In genomic region chr2:65991332-65991731, GRCh38 we compare ENCODE assay signal across 18 cellular contexts.
DNase-seq lines count a peak whose midpoint lies in the region; ATAC-seq and TF ChIP-seq lines count a peak whose summit lies in the region.
"Had no signal": no experiment of that assay in that cellular context is flagged by ENCODE, and none has a peak within 500 bp of the region (broad histone marks: within the 10 kb centered on the region; RNA-seq: fewer than 3 reads in every experiment).

No MANE protein-coding gene starts in this region.

- H2AFZ ChIP-seq in OCI-LY7 (ENCODE audit: low read length): no peak overlapping the region

- H3K79me2 ChIP-seq in OCI-LY7 (ENCODE audit: insufficient read depth, low read depth, low read length): no peaks in the 10 kb centered on the region

- no TSS peak for BruUV-seq in OCI-LY7 (replicated peaks; lab: Mats Ljungman, UMichigan)

- no peaks in the 10 kb centered on the region for H3K4me1 ChIP-seq in OCI-LY7 (ENCODE audit: insufficient read depth, low read length, poor library complexity, severe bottlenecking)
- no peaks in the 10 kb centered on the region for H3K4me1 ChIP-seq in tibial artery
- H3K4me1 ChIP-seq: SJCRH30 had no signal

- intact Hi-C loops in left colon (cut with DNase I, micrococcal nuclease): no loop called here
- intact Hi-C loops in OCI-LY7 (cut with micrococcal nuclease; ENCODE audit: unreplicated experiment): no loop called here
- intact Hi-C loops in tibial artery (cut with DNase I; ENCODE audit: low total_unique reads): no loop called here

- CTCF ChIA-PET in OCI-LY7 (lab: Charles Lee; ENCODE audit: unreplicated experiment): no interaction called here

- no peaks in the 10 kb centered on the region for H4K20me1 ChIP-seq in OCI-LY7 (ENCODE audit: insufficient read depth, low read length)

- TF ChIP-seq CTCF in OCI-LY7 (conservative IDR thresholded peaks at IDR 0.05; ENCODE audit: low read length): no peak
- no peak for TF ChIP-seq CTCF in tibial artery (IDR thresholded peaks at IDR 0.05)

- no peaks in the 10 kb centered on the region for H3K36me3 ChIP-seq in OCI-LY7 (ENCODE audit: insufficient read depth, low read length)
- H3K36me3 ChIP-seq in tibial artery: no peaks in the 10 kb centered on the region
- H3K36me3 ChIP-seq: SJCRH30 had no signal

- H3K4me3 ChIP-seq in OCI-LY7 (ENCODE audit: low read depth, low read length, poor library complexity, severe bottlenecking) (no peak overlapping the region), tibial artery (no peak overlapping the region)
- H3K4me3 ChIP-seq: SJCRH30 had no signal

- ATAC-seq in left colon: peak; percentile 60
- ATAC-seq: activated CD8-positive, alpha-beta memory T cell treated with anti-CD3 and anti-CD28 coated beads, Interleukin-2, amount 10 ng/mL, durations not matched to agents 7 days and 5 days; left lobe of liver had no signal

- H3K4me2 ChIP-seq in OCI-LY7 (ENCODE audit: low read length): no peak overlapping the region

- H3K27ac ChIP-seq in OCI-LY7 (ENCODE audit: low read depth, low read length, poor library complexity, severe bottlenecking) (no peak overlapping the region), tibial artery (no peak overlapping the region)
- H3K27ac ChIP-seq: C4-2B, SJCRH30 had no signal

- POLR2A ChIA-PET in OCI-LY7 (lab: Charles Lee): no interaction called here

- DNase-seq in NCI-H146 (lab: John Stamatoyannopoulos, UW) (peak; percentile 11), NCI-H146 treated with DMSO at 0.1 percent for 48 hours (lab: John Stamatoyannopoulos, UW; ENCODE audit: unreplicated experiment) (no peak), NCI-H524 (lab: John Stamatoyannopoulos, UW) (peak; percentile 66 to 86), left colon (peak; percentile 4 to 31), iPS-NIHi7 (ENCODE audit: extremely low spot score) (no peak), OCI-LY7 (ENCODE audit: low spot score) (no peak), tibial artery (no peak), C1 segment of cervical spinal cord (lab: John Stamatoyannopoulos, UW) (no peak)
- DNase-seq: 8988T; activated CD4-positive, alpha-beta T cell treated with anti-CD3 and anti-CD28 coated beads for 1 hour; activated CD8-positive, alpha-beta memory T cell treated with anti-CD3 and anti-CD28 coated beads, Interleukin-2, amount 10 ng/mL, durations not matched to agents 7 days and 5 days; activated gamma-delta T cell; aorta; NCI-H2171; occipital lobe; SJCRH30 had no signal

- H3K9me3 ChIP-seq in OCI-LY7 (ENCODE audit: low read length) (no peaks in the 10 kb centered on the region), tibial artery (no peaks in the 10 kb centered on the region)
- H3K9me3 ChIP-seq: SJCRH30 had no signal

- H3K27me3 ChIP-seq in tibial artery: no peaks in the 10 kb centered on the region
- H3K27me3 ChIP-seq: SJCRH30 had no signal

- no peaks in the 10 kb centered on the region for H3K9me2 ChIP-seq in OCI-LY7 (ENCODE audit: insufficient read depth, low read length)

Comparison
In these comparisons a context has a peak if more than half of its experiments do, and no peak if none do; other contexts are left out.
1. DNase-seq: peak in NCI-H146 (single experiment), NCI-H524 (2 of 2) and left colon (2 of 2); none in NCI-H146 treated with DMSO at 0.1 percent for 48 hours (single experiment), iPS-NIHi7 (single experiment), OCI-LY7 (single experiment), tibial artery (0 of 2) and C1 segment of cervical spinal cord (0 of 14).